ENCODE assay signal across 34 cellular contexts in the genomic region with DNA sequence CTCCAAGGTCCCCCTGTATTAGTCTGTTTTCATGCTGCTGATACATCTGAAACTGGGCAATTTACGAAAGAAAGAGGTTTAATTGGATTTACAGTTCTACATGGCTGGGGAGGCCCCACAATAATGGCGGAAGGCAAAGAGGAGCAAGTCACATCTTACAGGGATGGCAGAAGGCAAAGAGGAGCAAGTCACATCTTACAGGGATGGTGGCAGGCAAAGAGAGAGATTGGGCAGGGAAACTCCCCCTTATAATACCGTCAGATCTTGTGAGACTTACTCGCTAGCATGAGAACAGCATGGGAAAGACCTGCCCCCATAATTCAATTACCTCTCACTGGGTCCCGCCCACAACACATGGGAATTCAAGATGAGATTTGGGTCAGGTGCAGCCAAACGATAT.
"Had no signal": no experiment of that assay in that cellular context is flagged by ENCODE, and none has a peak within 500 bp of the region (broad histone marks: within the 10 kb centered on the region; RNA-seq: fewer than 3 reads in every experiment).

No MANE protein-coding gene starts in this region.

- H3K27ac ChIP-seq: adrenal gland, ascending aorta, body of pancreas, brain microvascular endothelial cell, breast epithelium, cardiac muscle cell had no signal

- H3K27me3 ChIP-seq: adrenal gland, ascending aorta, body of pancreas, brain microvascular endothelial cell, breast epithelium, cardiac muscle cell had no signal

- ATAC-seq: activated naive CD4-positive, alpha-beta T cell treated with anti-CD3 and anti-CD28 coated beads, Interleukin-2, amount 50 U/mL, for 72 hours; activated naive CD8-positive, alpha-beta T cell treated with anti-CD3 and anti-CD28 coated beads, Interleukin-2, amount 50 U/mL, for 24 hours; activated T-cell treated with anti-CD3 and anti-CD28 coated beads, Interleukin-2, amount 50 U/mL, for 4 hours; activated T-cell treated with anti-CD3 and anti-CD28 coated beads, Interleukin-2, amount 50 U/mL, for 72 hours; activated T-helper 17 cell treated with anti-CD3 and anti-CD28 coated beads, Interleukin-2, amount 50 U/mL, for 72 hours; body of pancreas had no signal

- DNase-seq: activated effector memory CD4-positive, alpha-beta T cell treated with anti-CD3 and anti-CD28 coated beads, Interleukin-2, amount 50 U/mL, for 16 hours; activated effector memory CD4-positive, alpha-beta T cell treated with Interleukin-2 at 50 U/mL for 16 hours; activated gamma-delta T cell; activated gamma-delta T cell treated with Interleukin-2 at 50 U/mL for 16 hours; activated naive CD4-positive, alpha-beta T cell; activated naive CD4-positive, alpha-beta T cell treated with anti-CD3 and anti-CD28 coated beads for 36 hours; activated naive CD4-positive, alpha-beta T cell treated with anti-CD3 and anti-CD28 coated beads, Interleukin-2, amount 10 ng/mL, durations not matched to agents 7 days and 5 days; activated naive CD4-positive, alpha-beta T cell treated with anti-CD3 and anti-CD28 coated beads, Interleukin-2, amount 50 U/mL, for 16 hours; activated naive CD4-positive, alpha-beta T cell treated with Interleukin-2 at 50 U/mL for 16 hours; activated naive CD8-positive, alpha-beta T cell treated with anti-CD3 and anti-CD28 coated beads for 36 hours; activated naive CD8-positive, alpha-beta T cell treated with anti-CD3 and anti-CD28 coated beads, Interleukin-2, amount 10 ng/mL, durations not matched to agents 7 days and 5 days; activated naive CD8-positive, alpha-beta T cell treated with anti-CD3 and anti-CD28 coated beads, Interleukin-2, amount 50 U/mL, for 24 hours; activated T-cell treated with anti-CD3 and anti-CD28 coated beads, Interleukin-2, amount 50 U/mL, for 1 hour; activated T-cell treated with anti-CD3 and anti-CD28 coated beads, Interleukin-2, amount 50 U/mL, for 24 hours; activated T-cell treated with anti-CD3 and anti-CD28 coated beads, Interleukin-2, amount 50 U/mL, for 4 hours; activated T-cell treated with anti-CD3 and anti-CD28 coated beads, Interleukin-2, amount 50 U/mL, for 48 hours; activated T-cell treated with anti-CD3 and anti-CD28 coated beads, Interleukin-2, amount 50 U/mL, for 72 hours; adrenal gland; amniotic stem cell; amygdala; anterior cingulate cortex; aorta; body of pancreas; brain microvascular endothelial cell; caudate nucleus; central memory CD4-positive, alpha-beta T cell; cerebellar nuclear complex had no signal

- H3K4me1 ChIP-seq: adrenal gland, ascending aorta, body of pancreas, breast epithelium had no signal

- H3K4me3 ChIP-seq: adrenal gland, ascending aorta, body of pancreas, breast epithelium, cardiac muscle cell had no signal

- FAIRE-seq: astrocyte, bronchial epithelial cell had no signal

- H3K9me3 ChIP-seq: adrenal gland, ascending aorta, body of pancreas, breast epithelium had no signal

- H3K36me3 ChIP-seq: adrenal gland, ascending aorta, brain microvascular endothelial cell, breast epithelium, cardiac muscle cell had no signal
